ENCODE assay signal across 10 cellular contexts in genomic region chr4:63717384-63717783, GRCh38.
DNase-seq lines count a peak whose midpoint lies in the region; ATAC-seq, FAIRE-seq and TF ChIP-seq lines count a peak whose summit lies in the region.
"Had no signal": no experiment of that assay in that cellular context is flagged by ENCODE, and none has a peak within 500 bp of the region (broad histone marks: within the 10 kb centered on the region; RNA-seq: fewer than 3 reads in every experiment).

No MANE protein-coding gene starts in this region.

- H3K4me1 Mint-ChIP-seq in activated naive CD4-positive, alpha-beta T cell treated with anti-CD3 and anti-CD28 coated beads, Interleukin-2, amount 10 ng/mL, durations not matched to agents 7 days and 5 days = no peaks in the 10 kb centered on the region
- H3K4me1 Mint-ChIP-seq: activated B cell treated with CpG ODN at 0.5 μM for 24 hours; CD4-positive, alpha-beta memory T cell had no signal

- no peaks in the 10 kb centered on the region for H3K4me1 ChIP-seq in cardiac muscle cell (ENCODE audit: low read depth)
- H3K4me1 ChIP-seq in transverse colon = no peaks in the 10 kb centered on the region

- no peaks in the 10 kb centered on the region for H3K36me3 Mint-ChIP-seq in activated naive CD4-positive, alpha-beta T cell treated with anti-CD3 and anti-CD28 coated beads, Interleukin-2, amount 10 ng/mL, durations not matched to agents 7 days and 5 days
- H3K36me3 Mint-ChIP-seq: CD4-positive, alpha-beta memory T cell had no signal

- 21 to 25% methylated on average over 2 of the region's 2 CpGs for WGBS in transverse colon (ENCODE audit: low coverage in 1 of 2), 2 donors

- ATAC-seq in left cardiac atrium = no peak

- DNase-seq in cardiac muscle cell (ENCODE audit: low read depth in 1 of 2, low spot score in 1 of 2) (peak; percentile 9 to 11), left cardiac atrium (no peak), NCI-H460 (ENCODE audit: extremely low read depth, low read depth) (peak; percentile 8), dorsolateral prefrontal cortex (no peak), urothelium cell line (ENCODE audit: low spot score) (peak; percentile 11), transverse colon (no peak), HuH-7.5 (ENCODE audit: low spot score) (no peak)
- no peak for DNase-seq in activated naive CD4-positive, alpha-beta T cell treated with anti-CD3 and anti-CD28 coated beads, Interleukin-2, amount 10 ng/mL, durations not matched to agents 7 days and 5 days
- DNase-seq: activated B cell treated with CpG ODN at 0.5 μM for 24 hours; CD4-positive, alpha-beta memory T cell had no signal

- H3K27me3 ChIP-seq in cardiac muscle cell = no peaks in the 10 kb centered on the region
- no peaks in the 10 kb centered on the region for H3K27me3 ChIP-seq in dorsolateral prefrontal cortex
- H3K27me3 ChIP-seq in transverse colon = no peaks in the 10 kb centered on the region

- no peak overlapping the region for H3K4me3 Mint-ChIP-seq in activated naive CD4-positive, alpha-beta T cell treated with anti-CD3 and anti-CD28 coated beads, Interleukin-2, amount 10 ng/mL, durations not matched to agents 7 days and 5 days
- H3K4me3 Mint-ChIP-seq: activated B cell treated with CpG ODN at 0.5 μM for 24 hours; CD4-positive, alpha-beta memory T cell had no signal

- H3K27ac ChIP-seq in cardiac muscle cell (no peak overlapping the region), dorsolateral prefrontal cortex (no peak overlapping the region), transverse colon (no peak overlapping the region)

- TF ChIP-seq CTCF in cardiac muscle cell (IDR thresholded peaks at IDR 0.05; ENCODE audit: low read depth, low read length) (no peak), dorsolateral prefrontal cortex (IDR thresholded peaks at IDR 0.05 in 54 of 56, conservative IDR thresholded peaks at IDR 0.05 in 2 of 56; ENCODE audit: low read depth in 1 of 56, partially characterized antibody in 56 of 56) (peak in 42 of 56 donors; percentile 12 to 57 (median 35)), transverse colon (IDR thresholded peaks at IDR 0.05) (peak in 2 of 5 experiments; percentile 9 to 12)

- no peaks in the 10 kb centered on the region for H3K9me3 ChIP-seq in cardiac muscle cell (ENCODE audit: low read depth)
- no peaks in the 10 kb centered on the region for H3K9me3 ChIP-seq in transverse colon

- H3K36me3 ChIP-seq in cardiac muscle cell (no peaks in the 10 kb centered on the region), transverse colon (no peaks in the 10 kb centered on the region)

- no peak for TF ChIP-seq EP300 in transverse colon (IDR thresholded peaks at IDR 0.05; ENCODE audit: low read depth)

- H3K9me3 Mint-ChIP-seq in activated naive CD4-positive, alpha-beta T cell treated with anti-CD3 and anti-CD28 coated beads, Interleukin-2, amount 10 ng/mL, durations not matched to agents 7 days and 5 days = peaks cover 18% of the 10 kb centered on the region
- H3K9me3 Mint-ChIP-seq: activated B cell treated with CpG ODN at 0.5 μM for 24 hours had no signal

- H3K4me3 ChIP-seq in cardiac muscle cell = no peak overlapping the region
- no peak overlapping the region for H3K4me3 ChIP-seq in dorsolateral prefrontal cortex
- H3K4me3 ChIP-seq in transverse colon = no peak overlapping the region

- CTCF ChIA-PET in activated naive CD4-positive, alpha-beta T cell treated with anti-CD3 and anti-CD28 coated beads, Interleukin-2, amount 10 ng/mL, durations not matched to agents 7 days and 5 days (lab: Charles Lee) = no interaction called here

- in situ Hi-C loops in transverse colon (cut with MboI; ENCODE audit: low pct_ligation_motif_present in 1 of 4, low pct_unique_long_range_greater_than_20kb in 1 of 4, low sequenced_read_pairs in 3 of 4) = no loop called here

- TF ChIP-seq POLR2A in transverse colon (IDR thresholded peaks at IDR 0.05) = no peak

- H3K27ac Mint-ChIP-seq in activated naive CD4-positive, alpha-beta T cell treated with anti-CD3 and anti-CD28 coated beads, Interleukin-2, amount 10 ng/mL, durations not matched to agents 7 days and 5 days = no peak overlapping the region
- H3K27ac Mint-ChIP-seq: activated B cell treated with CpG ODN at 0.5 μM for 24 hours; CD4-positive, alpha-beta memory T cell had no signal

- FAIRE-seq in urothelium cell line (lab: Jason Lieb, UNC) = no peak

- intact Hi-C loops in left cardiac atrium (cut with DNase I) (no loop called here), dorsolateral prefrontal cortex (cut with DNase I) (no loop called here), transverse colon (cut with DNase I; ENCODE audit: low total_unique reads) (no loop called here)

- H3K27me3 Mint-ChIP-seq in activated naive CD4-positive, alpha-beta T cell treated with anti-CD3 and anti-CD28 coated beads, Interleukin-2, amount 10 ng/mL, durations not matched to agents 7 days and 5 days = no peaks in the 10 kb centered on the region
- H3K27me3 Mint-ChIP-seq: activated B cell treated with CpG ODN at 0.5 μM for 24 hours; CD4-positive, alpha-beta memory T cell had no signal

Comparison
In these comparisons a context has a peak if more than half of its experiments do, and no peak if none do; other contexts are left out.
1. DNase-seq: peak in cardiac muscle cell (2 of 2), NCI-H460 (single experiment) and urothelium cell line (single experiment); none in left cardiac atrium (single experiment), dorsolateral prefrontal cortex (0 of 10), activated naive CD4-positive, alpha-beta T cell treated with anti-CD3 and anti-CD28 coated beads, Interleukin-2, amount 10 ng/mL, durations not matched to agents 7 days and 5 days (single experiment), transverse colon (single experiment) and HuH-7.5 (single experiment).